18 cellular contexts compared by ENCODE assay signal in the genomic region with DNA sequence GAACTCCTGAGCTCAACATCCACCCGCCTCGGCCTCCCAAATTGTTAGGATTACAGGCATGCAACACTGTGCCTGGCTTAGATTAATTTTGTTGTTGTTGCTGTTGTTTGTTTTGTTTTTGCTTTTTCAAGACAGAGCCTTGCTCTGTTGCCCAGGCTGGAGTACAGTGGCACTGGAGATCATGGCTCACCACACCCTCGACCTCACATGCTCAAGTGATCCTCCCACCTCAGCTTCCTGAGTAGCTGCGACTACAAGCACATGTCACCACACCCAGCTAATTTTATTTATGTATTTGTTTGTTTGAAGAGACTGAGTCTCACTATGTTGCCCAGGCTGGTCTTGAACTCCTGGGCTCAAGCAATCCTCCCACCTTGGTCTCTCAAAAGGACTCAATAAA.
"Had no signal": no experiment of that assay in that cellular context is flagged by ENCODE, and none has a peak within 500 bp of the region (broad histone marks: within the 10 kb centered on the region; RNA-seq: fewer than 3 reads in every experiment).

No MANE protein-coding gene starts in this region.

- H3K27ac ChIP-seq: neural progenitor cell, parathyroid adenoma, right lobe of liver, thoracic aorta, tibial nerve, vagina had no signal

- ATAC-seq: left lobe of liver; naive thymus-derived CD8-positive, alpha-beta T cell; right lobe of liver; stimulated activated naive B cell treated with anti-CD40 and anti-IgM and Interleukin-4, amounts not matched to agents 10 μg/mL and 1 μg/mL and 100 μg/mL, for 72 hours had no signal

- H3K9me3 ChIP-seq: right lobe of liver, vagina had no signal

- DNase-seq: cortex of kidney; kidney; naive thymus-derived CD8-positive, alpha-beta T cell; right lobe of liver; small intestine; stimulated activated CD4-positive, alpha-beta T cell treated with anti-CD3 and anti-CD28 coated beads, Interleukin-15, amount 100 ng/mL, for 24 hours; stimulated activated CD4-positive, alpha-beta T cell treated with anti-CD3 and anti-CD28 coated beads, Interleukin-2, amount 100 ng/mL, for 48 hours; stimulated activated naive B cell treated with anti-CD40 and anti-IgM and Interleukin-4, amounts not matched to agents 10 μg/mL and 1 μg/mL and 100 μg/mL, for 72 hours had no signal

- H3K4me1 Mint-ChIP-seq: memory B cell, neural progenitor cell had no signal

- H3K4me3 Mint-ChIP-seq: memory B cell; naive thymus-derived CD8-positive, alpha-beta T cell; neural progenitor cell; stimulated activated naive B cell treated with anti-CD40 and anti-IgM and Interleukin-4, amounts not matched to agents 10 μg/mL and 1 μg/mL and 100 μg/mL, for 72 hours; stimulated activated naive CD8-positive, alpha-beta T cell treated with anti-CD3 and anti-CD28 coated beads, Interleukin-15, Interleukin-2, amounts not matched to agents 100 ng/mL and 50 ng/mL, for 24 hours had no signal

- H3K9ac ChIP-seq: neural progenitor cell, parathyroid adenoma had no signal

- H3K36me3 ChIP-seq: neural progenitor cell, right lobe of liver, thoracic aorta, vagina had no signal

- H3K4me1 ChIP-seq: neural progenitor cell, parathyroid adenoma, tibial nerve, vagina had no signal

- H3K27me3 Mint-ChIP-seq: memory B cell; naive thymus-derived CD8-positive, alpha-beta T cell; progenitor cell of endocrine pancreas; stimulated activated naive B cell treated with anti-CD40 and anti-IgM and Interleukin-4, amounts not matched to agents 10 μg/mL and 1 μg/mL and 100 μg/mL, for 72 hours; stimulated activated naive CD8-positive, alpha-beta T cell treated with anti-CD3 and anti-CD28 coated beads, Interleukin-15, Interleukin-2, amounts not matched to agents 100 ng/mL and 50 ng/mL, for 24 hours had no signal

- H3K4me3 ChIP-seq: lung, neural progenitor cell, right lobe of liver, thoracic aorta, tibial nerve, vagina had no signal

- H3K27ac Mint-ChIP-seq: memory B cell; neural progenitor cell; progenitor cell of endocrine pancreas; stimulated activated naive B cell treated with anti-CD40 and anti-IgM and Interleukin-4, amounts not matched to agents 10 μg/mL and 1 μg/mL and 100 μg/mL, for 72 hours; stimulated activated naive CD8-positive, alpha-beta T cell treated with anti-CD3 and anti-CD28 coated beads, Interleukin-15, Interleukin-2, amounts not matched to agents 100 ng/mL and 50 ng/mL, for 24 hours had no signal

- H3K27me3 ChIP-seq: neural progenitor cell, right lobe of liver, tibial nerve, vagina had no signal
